ENCODE assay signal across 2 cellular contexts in genomic region chr14:39219075-39219499, GRCh38.
TF ChIP-seq lines count a peak whose summit lies in the region.

No MANE protein-coding gene starts in this region.

TF ChIP-seq in endothelial cell of umbilical vein, 7 proteins besides CTCF, POLR2A, EP300 and RAD21:
- TF ChIP-seq FOS (IDR thresholded peaks at IDR 0.05; ENCODE audit: borderline replicate concordance, insufficient read depth, low read length) (no peak), POLR2AphosphoS5 (IDR thresholded peaks at IDR 0.05; ENCODE audit: insufficient read depth, low read depth, low read length) (no peak), JUN (IDR thresholded peaks at IDR 0.05; ENCODE audit: borderline replicate concordance, insufficient read depth, insufficient read length, low read depth) (peak; percentile 44), EZH2 (IDR thresholded peaks at IDR 0.05; ENCODE audit: borderline replicate concordance, low read depth, low read length, severe bottlenecking) (no peak), MYC (IDR thresholded peaks at IDR 0.05; ENCODE audit: low read depth, low read length) (no peak), GATA2 (IDR thresholded peaks at IDR 0.05; ENCODE audit: insufficient read depth, insufficient read length, low read depth, low read length) (no peak), MAX (IDR thresholded peaks at IDR 0.05; ENCODE audit: insufficient read depth, insufficient read length) (peak; percentile 78)

TF ChIP-seq in SK-N-SH treated with all-trans-retinoic acid at 6 μM for 48 hours, 23 proteins besides CTCF, POLR2A, EP300 and RAD21 (continued from another document):
- TF ChIP-seq SNAI2 (CRISPR knock-in tag; IDR thresholded peaks at IDR 0.05) = no peak
- TF ChIP-seq ZNF565 (CRISPR knock-in tag; conservative IDR thresholded peaks at IDR 0.05; ENCODE audit: low read depth) = no peak
- TF ChIP-seq ARNTL (CRISPR knock-in tag; IDR thresholded peaks at IDR 0.05; ENCODE audit: borderline replicate concordance, low read depth) = no peak
- no peak for TF ChIP-seq TOX (CRISPR knock-in tag; IDR thresholded peaks at IDR 0.05; ENCODE audit: borderline replicate concordance)
- TF ChIP-seq ZFP30 (CRISPR knock-in tag; IDR thresholded peaks at IDR 0.05) = no peak
- TF ChIP-seq ISL1 (CRISPR knock-in tag; IDR thresholded peaks at IDR 0.05) = no peak
- no peak for TF ChIP-seq ZFP3 (CRISPR knock-in tag; IDR thresholded peaks at IDR 0.05)
- TF ChIP-seq OSR1 (CRISPR knock-in tag; IDR thresholded peaks at IDR 0.05) = no peak
